Comparison of ENCODE assay signal across 21 cellular contexts in the genomic region with DNA sequence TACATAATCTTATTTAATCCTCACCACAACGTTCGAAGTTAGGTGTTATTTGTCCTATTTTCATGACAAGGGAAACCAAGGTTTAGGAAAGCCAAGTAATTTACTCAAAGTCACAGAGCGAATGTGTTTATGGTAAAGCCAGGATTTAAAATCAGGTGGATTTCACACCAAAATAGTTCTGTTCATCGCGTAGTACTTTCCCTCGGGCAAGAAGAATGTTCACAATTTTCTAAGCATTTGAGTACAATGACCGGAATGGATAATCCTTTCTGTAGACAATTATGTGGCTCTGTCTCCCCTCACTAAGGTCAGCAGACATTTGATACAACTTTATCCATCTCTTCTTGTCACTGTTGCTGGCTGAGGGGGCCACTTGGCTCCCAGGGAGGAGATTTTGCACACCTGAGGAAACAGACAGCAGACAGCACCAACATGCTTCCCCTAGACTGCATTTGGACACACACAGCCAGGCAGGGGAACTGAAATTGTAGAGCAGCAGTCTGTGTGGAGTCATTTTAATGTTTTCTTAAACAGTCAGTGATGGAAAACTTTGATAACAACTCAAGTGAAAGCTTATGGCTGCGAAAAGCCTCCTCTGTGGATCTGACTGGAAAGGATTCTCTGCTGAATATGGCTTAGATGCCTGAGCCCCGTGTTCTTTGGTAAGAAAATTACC.
DNase-seq lines count a peak whose midpoint lies in the region; ATAC-seq and TF ChIP-seq lines count a peak whose summit lies in the region.
"Had no signal": no experiment of that assay in that cellular context is flagged by ENCODE, and none has a peak within 500 bp of the region (broad histone marks: within the 10 kb centered on the region; RNA-seq: fewer than 3 reads in every experiment).

No MANE protein-coding gene starts in this region.

- no peak overlapping the region for H3K4me3 ChIP-seq in HEK293 (ENCODE audit: low read depth, low read length)
- H3K4me3 ChIP-seq in fibroblast of villous mesenchyme (ENCODE audit: low read depth, low read length), result no peak overlapping the region
- peak overlapping the region; percentile 18 for H3K4me3 ChIP-seq in smooth muscle cell
- no peak overlapping the region for H3K4me3 ChIP-seq in breast epithelium
- H3K4me3 ChIP-seq: adrenal gland had no signal

- H3K79me2 ChIP-seq in smooth muscle cell (ENCODE audit: low read depth), result peaks cover 6% of the 10 kb centered on the region

- TF ChIP-seq CTCF in HEK293 (tag by site-specific recombination; IDR thresholded peaks at IDR 0.05) (no peak), fibroblast of villous mesenchyme (IDR thresholded peaks at IDR 0.05; ENCODE audit: insufficient read depth, low read depth, low read length) (no peak), smooth muscle cell (IDR thresholded peaks at IDR 0.05; ENCODE audit: borderline replicate concordance, insufficient read depth, poor library complexity, severe bottlenecking) (no peak), breast epithelium (IDR thresholded peaks at IDR 0.05) (no peak)

- intact Hi-C loops in breast epithelium (cut with DNase I; ENCODE audit: low total_unique reads), result no loop called here

- H3K27me3 ChIP-seq in smooth muscle cell (ENCODE audit: low read depth) (no peaks in the 10 kb centered on the region), breast epithelium (no peaks in the 10 kb centered on the region)
- H3K27me3 ChIP-seq: adrenal gland had no signal

- peak overlapping the region; percentile 71 for H2AFZ ChIP-seq in smooth muscle cell (ENCODE audit: low read depth)

- no peak for TF ChIP-seq POLR2A in breast epithelium (IDR thresholded peaks at IDR 0.05)

- H3K4me1 ChIP-seq in HEK293 (ENCODE audit: control insufficient read depth, insufficient read depth, low read length) (0 out of 2 replicates have a peak, but pooled peaks cover 7% of the 10 kb centered on the region), smooth muscle cell (ENCODE audit: low read depth) (peaks cover 6% of the 10 kb centered on the region), breast epithelium (no peaks in the 10 kb centered on the region)
- H3K4me1 ChIP-seq: adrenal gland had no signal

- no peaks in the 10 kb centered on the region for H4K20me1 ChIP-seq in smooth muscle cell (ENCODE audit: low read depth)

- peaks cover 4% of the 10 kb centered on the region for H3F3A ChIP-seq in smooth muscle cell (ENCODE audit: low read depth)

- POLR2A ChIA-PET in HEK293 (lab: Yijun Ruan, JAX), result no interaction called here

- peak overlapping the region; percentile 0 for H3K9ac ChIP-seq in smooth muscle cell (ENCODE audit: low read depth)

- no peak for ATAC-seq in HG02571 (IDR thresholded peaks at IDR 0.05; ENCODE audit: unreplicated experiment)
- ATAC-seq: CD8-positive, alpha-beta T cell; naive thymus-derived CD8-positive, alpha-beta T cell had no signal

- CTCF ChIA-PET in HEK293 (lab: Yijun Ruan, JAX), result interaction anchor here (0.6 kb wide), 2 partner anchors 53 to 1096 kb away, joined by 4 to 8 read pairs; no protein-coding TSS in a partner anchor

- 44% methylated on average over 9 of the region's 9 CpGs for WGBS in smooth muscle cell (ENCODE audit: low lambda C conversion rate)

- peak overlapping the region; percentile 67 for H3K4me2 ChIP-seq in smooth muscle cell

- H3K36me3 ChIP-seq in HEK293 (ENCODE audit: control insufficient read depth in 2 of 2, insufficient read depth in 1 of 2, low read length in 2 of 2) (no peaks in the 10 kb centered on the region), smooth muscle cell (ENCODE audit: low read depth) (no peaks in the 10 kb centered on the region), breast epithelium (no peaks in the 10 kb centered on the region)
- H3K36me3 ChIP-seq: adrenal gland had no signal

- peak overlapping the region; percentile 55 for H3K27ac ChIP-seq in HEK293 (ENCODE audit: extremely low read depth, low read depth, low read length)
- peak overlapping the region; percentile 61 for H3K27ac ChIP-seq in smooth muscle cell (ENCODE audit: low read depth)
- no peak overlapping the region for H3K27ac ChIP-seq in breast epithelium
- H3K27ac ChIP-seq: adrenal gland had no signal

- H3K9me3 ChIP-seq in HEK293 (ENCODE audit: control insufficient read depth, insufficient read depth, low read depth, low read length) (no peaks in the 10 kb centered on the region), smooth muscle cell (replicated peaks; ENCODE audit: low read depth) (no peaks in the 10 kb centered on the region), breast epithelium (no peaks in the 10 kb centered on the region)
- H3K9me3 ChIP-seq: adrenal gland had no signal

- peak; percentile 26 for DNase-seq in amniotic epithelial cell (ENCODE audit: low read depth)
- peak; percentile 3 for DNase-seq in fibroblast of villous mesenchyme (ENCODE audit: low read depth)
- no peak for DNase-seq in smooth muscle cell (lab: John Stamatoyannopoulos, UW; ENCODE audit: unreplicated experiment)
- no peak for DNase-seq in inferior parietal cortex (ENCODE audit: extremely low spot score)
- DNase-seq in SIG-M5 treated with dmso at 0.1 percent for 504 hours (lab: John Stamatoyannopoulos, UW; ENCODE audit: unreplicated experiment), result no peak
- DNase-seq in breast epithelium (ENCODE audit: low spot score in 2 of 2), result no peak
- DNase-seq: activated CD4-positive, alpha-beta T cell treated with anti-CD3 and anti-CD28 coated beads, Interleukin-2, amount 10 ng/mL, durations not matched to agents 7 days and 5 days; activated CD8-positive, alpha-beta memory T cell treated with anti-CD3 and anti-CD28 coated beads, Interleukin-2, amount 50 U/mL, for 48 hours; activated effector memory CD4-positive, alpha-beta T cell treated with Interleukin-2 at 50 U/mL for 16 hours; adrenal gland; CD8-positive, alpha-beta T cell; DMS79 treated with DMSO at 0.1 percent for 48 hours; HCEC 1CT; KG1; naive thymus-derived CD8-positive, alpha-beta T cell; NCI-H1048; NCI-H2029 treated with DMSO at 0.1 percent for 48 hours; NCI-H524; stimulated activated CD4-positive, alpha-beta T cell treated with anti-CD3 and anti-CD28 coated beads, Interleukin-4, amount 100 ng/mL, for 4 hours had no signal

TF ChIP-seq in HEK293, 187 proteins besides CTCF, POLR2A, EP300 and RAD21:
- TF ChIP-seq GLIS1 (tag by site-specific recombination; IDR thresholded peaks at IDR 0.05) (peak; percentile 65), ZBTB17 (tag by site-specific recombination; IDR thresholded peaks at IDR 0.05) (no peak), TRIM28 (IDR thresholded peaks at IDR 0.05; ENCODE audit: borderline replicate concordance, low read length) (peak; percentile 73; the same call in 1 of the 2 replicates), ZNF626 (tag by site-specific recombination; IDR thresholded peaks at IDR 0.05) (no peak), ZNF501 (tag by site-specific recombination; IDR thresholded peaks at IDR 0.05) (no peak), BCL11B (tag by site-specific recombination; IDR thresholded peaks at IDR 0.05; ENCODE audit: low read depth) (no peak)

Comparison
In these comparisons a context has a peak if more than half of its experiments do, and no peak if none do; other contexts are left out.
1. H3K27ac ChIP-seq: peak in HEK293 (single experiment) and smooth muscle cell (single experiment); none in breast epithelium (0 of 2).
2. DNase-seq: peak in amniotic epithelial cell (single experiment) and fibroblast of villous mesenchyme (single experiment); none in smooth muscle cell (single experiment), inferior parietal cortex (single experiment), SIG-M5 treated with dmso at 0.1 percent for 504 hours (single experiment) and breast epithelium (0 of 2).